27 cellular contexts compared by ENCODE assay signal in genomic region chr9:91502475-91502874, GRCh38.
"Had no signal": no experiment of that assay in that cellular context is flagged by ENCODE, and none has a peak within 500 bp of the region (broad histone marks: within the 10 kb centered on the region; RNA-seq: fewer than 3 reads in every experiment).

No MANE protein-coding gene starts in this region.

- H3K4me3 ChIP-seq: left ventricle myocardium inferior, lung, pancreas, prostate gland, right lobe of liver, skin epidermis, suprapubic skin, thoracic aorta, tibial artery, upper lobe of right lung had no signal

- H3K36me3 Mint-ChIP-seq: mesothelial cell of epicardium; naive thymus-derived CD4-positive, alpha-beta T cell; natural killer cell treated with Interleukin-12 subunit alpha and Interleukin-12 subunit beta and Interleukin-15 and Interleukin-18, amount 100 ng/mL, for 72 hours; stimulated activated effector memory CD8-positive, alpha-beta T cell treated with anti-CD3 and anti-CD28 coated beads, Interleukin-12 subunit alpha, Interleukin-12 subunit beta, amount 100 ng/mL, for 72 hours had no signal

- H3K4me1 Mint-ChIP-seq: naive thymus-derived CD4-positive, alpha-beta T cell had no signal

- H3K4me1 ChIP-seq: left ventricle myocardium inferior, pancreas, prostate gland, right lobe of liver, suprapubic skin, tibial artery, upper lobe of right lung had no signal

- H3K4me3 Mint-ChIP-seq: mesothelial cell of epicardium; naive thymus-derived CD4-positive, alpha-beta T cell; natural killer cell treated with Interleukin-12 subunit alpha and Interleukin-12 subunit beta and Interleukin-15 and Interleukin-18, amount 100 ng/mL, for 72 hours; stimulated activated effector memory CD8-positive, alpha-beta T cell treated with anti-CD3 and anti-CD28 coated beads, Interleukin-12 subunit alpha, Interleukin-12 subunit beta, amount 100 ng/mL, for 72 hours; stimulated activated naive CD8-positive, alpha-beta T cell treated with anti-CD3 and anti-CD28 coated beads, Interleukin-15, Interleukin-2, amounts not matched to agents 100 ng/mL and 50 ng/mL, for 24 hours had no signal

- H3K27ac ChIP-seq: left ventricle myocardium inferior, pancreas, prostate gland, right lobe of liver, skin epidermis, suprapubic skin, thoracic aorta, tibial artery, upper lobe of right lung had no signal

- DNase-seq: head of caudate nucleus; hippocampal formation; kidney glomerular epithelial cell; left cardiac atrium; left ventricle myocardium inferior; mesendoderm; naive thymus-derived CD4-positive, alpha-beta T cell; pancreas; posterior cingulate gyrus; right lobe of liver; stimulated activated CD4-positive, alpha-beta T cell treated with anti-CD3 and anti-CD28 coated beads, Interleukin-12 subunit alpha, Interleukin-12 subunit beta, amount 100 ng/mL, for 4 hours; stimulated activated CD4-positive, alpha-beta T cell treated with anti-CD3 and anti-CD28 coated beads, Interleukin-15, amount 100 ng/mL, for 24 hours; stimulated activated CD4-positive, alpha-beta T cell treated with anti-CD3 and anti-CD28 coated beads, Interleukin-2, amount 100 ng/mL, for 24 hours; stimulated activated CD4-positive, alpha-beta T cell treated with anti-CD3 and anti-CD28 coated beads, Interleukin-4, amount 100 ng/mL, for 1 hour; stimulated activated naive CD4-positive, alpha-beta T cell; tibial artery; trophoblast cell; upper lobe of right lung had no signal

- H3K27ac Mint-ChIP-seq: mesothelial cell of epicardium; naive thymus-derived CD4-positive, alpha-beta T cell; natural killer cell treated with Interleukin-12 subunit alpha and Interleukin-12 subunit beta and Interleukin-15 and Interleukin-18, amount 100 ng/mL, for 72 hours; stimulated activated effector memory CD8-positive, alpha-beta T cell treated with anti-CD3 and anti-CD28 coated beads, Interleukin-12 subunit alpha, Interleukin-12 subunit beta, amount 100 ng/mL, for 72 hours; stimulated activated naive CD8-positive, alpha-beta T cell treated with anti-CD3 and anti-CD28 coated beads, Interleukin-15, Interleukin-2, amounts not matched to agents 100 ng/mL and 50 ng/mL, for 24 hours had no signal

- ATAC-seq: left cardiac atrium; naive thymus-derived CD4-positive, alpha-beta T cell; natural killer cell treated with Interleukin-12 subunit alpha and Interleukin-12 subunit beta and Interleukin-15 and Interleukin-18, amount 100 ng/mL, for 72 hours; pancreas; stimulated activated effector memory CD8-positive, alpha-beta T cell treated with anti-CD3 and anti-CD28 coated beads, Interleukin-12 subunit alpha, Interleukin-12 subunit beta, amount 100 ng/mL, for 72 hours; upper lobe of right lung had no signal

- H3K36me3 ChIP-seq: left ventricle myocardium inferior, pancreas, prostate gland, right lobe of liver, suprapubic skin, thoracic aorta, tibial artery, upper lobe of right lung had no signal

- H3K9me3 ChIP-seq: left ventricle myocardium inferior, pancreas, prostate gland, right lobe of liver, suprapubic skin, thoracic aorta, tibial artery, upper lobe of right lung had no signal

- H3K27me3 ChIP-seq: pancreas, right lobe of liver, suprapubic skin, tibial artery, upper lobe of right lung had no signal

- H3K9me3 Mint-ChIP-seq: mesothelial cell of epicardium; natural killer cell treated with Interleukin-12 subunit alpha and Interleukin-12 subunit beta and Interleukin-15 and Interleukin-18, amount 100 ng/mL, for 72 hours; stimulated activated effector memory CD8-positive, alpha-beta T cell treated with anti-CD3 and anti-CD28 coated beads, Interleukin-12 subunit alpha, Interleukin-12 subunit beta, amount 100 ng/mL, for 72 hours; stimulated activated naive CD8-positive, alpha-beta T cell treated with anti-CD3 and anti-CD28 coated beads, Interleukin-15, Interleukin-2, amounts not matched to agents 100 ng/mL and 50 ng/mL, for 24 hours had no signal
